In the genomic region with DNA sequence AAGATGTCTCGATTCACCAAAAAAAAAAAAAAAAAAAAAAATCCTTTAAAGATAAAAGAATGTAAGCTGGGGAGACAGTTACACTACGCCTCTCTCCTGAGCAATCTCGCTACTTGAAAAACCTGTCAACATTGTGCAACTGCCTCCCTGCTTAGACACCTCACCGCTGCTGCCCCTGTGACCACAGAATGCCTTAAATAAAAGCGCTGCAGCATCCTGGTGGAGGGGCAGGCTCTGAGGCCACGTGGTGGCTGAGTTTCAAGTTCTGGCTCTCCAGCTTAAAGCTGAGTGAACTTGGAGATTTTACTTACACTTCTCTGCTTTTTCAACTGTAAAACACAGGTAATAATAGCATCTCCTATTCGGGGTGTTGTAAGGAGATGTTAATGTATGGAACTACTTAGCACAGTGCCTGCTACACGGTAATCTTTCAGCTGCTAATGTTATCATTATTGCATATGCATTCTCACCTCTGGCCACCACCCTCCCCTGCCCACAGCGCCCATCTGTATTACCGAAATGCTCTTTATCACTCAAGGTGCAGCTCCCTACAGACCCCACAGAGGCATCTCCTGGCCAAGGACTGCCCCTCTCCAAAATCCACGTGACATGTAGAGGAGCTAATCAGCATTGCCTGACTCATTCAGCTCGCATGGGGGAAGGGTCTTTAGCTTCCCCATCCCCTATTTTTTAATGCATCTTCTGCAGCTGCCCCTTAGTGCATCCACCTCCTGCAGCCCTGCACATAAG, we compare ENCODE assay signal across 1 cellular context.
TF ChIP-seq lines count a peak whose summit lies in the region.

No MANE protein-coding gene starts in this region.

TF ChIP-seq in HepG2, 621 proteins besides CTCF, POLR2A, EP300 and RAD21 (continued from another document and continues in another):
- TF ChIP-seq ZNF280D (CRISPR knock-in tag; IDR thresholded peaks at IDR 0.05) = no peak
- peak; percentile 42; the same call in 1 of the 2 replicates for TF ChIP-seq ZNF335 (CRISPR knock-in tag; IDR thresholded peaks at IDR 0.05)
- TF ChIP-seq THRA (CRISPR knock-in tag; IDR thresholded peaks at IDR 0.05; ENCODE audit: borderline replicate concordance) = peak; percentile 35; the same call in 1 of the 2 replicates
- 0 out of 2 replicates have a peak, but pooled peaks have one; percentile 36 for TF ChIP-seq YEATS4 (CRISPR knock-in tag; IDR thresholded peaks at IDR 0.05; ENCODE audit: borderline replicate concordance)
- TF ChIP-seq TFE3 (CRISPR knock-in tag; IDR thresholded peaks at IDR 0.05) = 0 out of 2 replicates have a peak, but pooled peaks have one; percentile 52
- no peak for TF ChIP-seq ZNF589 (CRISPR knock-in tag; conservative IDR thresholded peaks at IDR 0.05)
- TF ChIP-seq, protein P1, sequence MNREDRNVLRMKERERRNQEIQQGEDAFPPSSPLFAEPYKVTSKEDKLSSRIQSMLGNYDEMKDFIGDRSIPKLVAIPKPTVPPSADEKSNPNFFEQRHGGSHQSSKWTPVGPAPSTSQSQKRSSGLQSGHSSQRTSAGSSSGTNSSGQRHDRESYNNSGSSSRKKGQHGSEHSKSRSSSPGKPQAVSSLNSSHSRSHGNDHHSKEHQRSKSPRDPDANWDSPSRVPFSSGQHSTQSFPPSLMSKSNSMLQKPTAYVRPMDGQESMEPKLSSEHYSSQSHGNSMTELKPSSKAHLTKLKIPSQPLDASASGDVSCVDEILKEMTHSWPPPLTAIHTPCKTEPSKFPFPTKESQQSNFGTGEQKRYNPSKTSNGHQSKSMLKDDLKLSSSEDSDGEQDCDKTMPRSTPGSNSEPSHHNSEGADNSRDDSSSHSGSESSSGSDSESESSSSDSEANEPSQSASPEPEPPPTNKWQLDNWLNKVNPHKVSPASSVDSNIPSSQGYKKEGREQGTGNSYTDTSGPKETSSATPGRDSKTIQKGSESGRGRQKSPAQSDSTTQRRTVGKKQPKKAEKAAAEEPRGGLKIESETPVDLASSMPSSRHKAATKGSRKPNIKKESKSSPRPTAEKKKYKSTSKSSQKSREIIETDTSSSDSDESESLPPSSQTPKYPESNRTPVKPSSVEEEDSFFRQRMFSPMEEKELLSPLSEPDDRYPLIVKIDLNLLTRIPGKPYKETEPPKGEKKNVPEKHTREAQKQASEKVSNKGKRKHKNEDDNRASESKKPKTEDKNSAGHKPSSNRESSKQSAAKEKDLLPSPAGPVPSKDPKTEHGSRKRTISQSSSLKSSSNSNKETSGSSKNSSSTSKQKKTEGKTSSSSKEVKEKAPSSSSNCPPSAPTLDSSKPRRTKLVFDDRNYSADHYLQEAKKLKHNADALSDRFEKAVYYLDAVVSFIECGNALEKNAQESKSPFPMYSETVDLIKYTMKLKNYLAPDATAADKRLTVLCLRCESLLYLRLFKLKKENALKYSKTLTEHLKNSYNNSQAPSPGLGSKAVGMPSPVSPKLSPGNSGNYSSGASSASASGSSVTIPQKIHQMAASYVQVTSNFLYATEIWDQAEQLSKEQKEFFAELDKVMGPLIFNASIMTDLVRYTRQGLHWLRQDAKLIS (CRISPR knock-in tag; IDR thresholded peaks at IDR 0.05) = no peak
- TF ChIP-seq JDP2 (CRISPR knock-in tag; IDR thresholded peaks at IDR 0.05; ENCODE audit: borderline replicate concordance) = no peak
- TF ChIP-seq MYC (CRISPR knock-in tag; IDR thresholded peaks at IDR 0.05; ENCODE audit: borderline replicate concordance) = peak; percentile 88
- no peak for TF ChIP-seq MBD4 (IDR thresholded peaks at IDR 0.05; ENCODE audit: borderline replicate concordance, low read length)
- peak; percentile 94 for TF ChIP-seq CEBPG (CRISPR knock-in tag; IDR thresholded peaks at IDR 0.05)
- TF ChIP-seq MLX (CRISPR knock-in tag; IDR thresholded peaks at IDR 0.05) = 0 out of 2 replicates have a peak, but pooled peaks have one; percentile 22
- no peak for TF ChIP-seq CENPX (CRISPR knock-in tag; IDR thresholded peaks at IDR 0.05)
- peak; percentile 79 for TF ChIP-seq ZNF331 (CRISPR knock-in tag; IDR thresholded peaks at IDR 0.05)
- 0 out of 2 replicates have a peak, but pooled peaks have one; percentile 42 for TF ChIP-seq KAT7 (CRISPR knock-in tag; IDR thresholded peaks at IDR 0.05; ENCODE audit: borderline replicate concordance)
- TF ChIP-seq ZNF687 (CRISPR knock-in tag; IDR thresholded peaks at IDR 0.05) = peak; percentile 59; the same call in 1 of the 2 replicates
- TF ChIP-seq ZNF33B (CRISPR knock-in tag; IDR thresholded peaks at IDR 0.05) = no peak
- TF ChIP-seq ZNF124 (CRISPR knock-in tag; IDR thresholded peaks at IDR 0.05) = no peak
- TF ChIP-seq ISL2 (CRISPR knock-in tag; IDR thresholded peaks at IDR 0.05) = 0 out of 2 replicates have a peak, but pooled peaks have one; percentile 25
- no peak for TF ChIP-seq ZNF562 (CRISPR knock-in tag; IDR thresholded peaks at IDR 0.05; ENCODE audit: borderline replicate concordance)
- no peak for TF ChIP-seq MTF2 (CRISPR knock-in tag; IDR thresholded peaks at IDR 0.05; ENCODE audit: borderline replicate concordance)
- 0 out of 2 replicates have a peak, but pooled peaks have one; percentile 54 for TF ChIP-seq ZNF350 (CRISPR knock-in tag; IDR thresholded peaks at IDR 0.05; ENCODE audit: borderline replicate concordance, low read depth)
- TF ChIP-seq HMG20A (CRISPR knock-in tag; IDR thresholded peaks at IDR 0.05; ENCODE audit: borderline replicate concordance) = peak; percentile 74
- TF ChIP-seq, protein P2, sequence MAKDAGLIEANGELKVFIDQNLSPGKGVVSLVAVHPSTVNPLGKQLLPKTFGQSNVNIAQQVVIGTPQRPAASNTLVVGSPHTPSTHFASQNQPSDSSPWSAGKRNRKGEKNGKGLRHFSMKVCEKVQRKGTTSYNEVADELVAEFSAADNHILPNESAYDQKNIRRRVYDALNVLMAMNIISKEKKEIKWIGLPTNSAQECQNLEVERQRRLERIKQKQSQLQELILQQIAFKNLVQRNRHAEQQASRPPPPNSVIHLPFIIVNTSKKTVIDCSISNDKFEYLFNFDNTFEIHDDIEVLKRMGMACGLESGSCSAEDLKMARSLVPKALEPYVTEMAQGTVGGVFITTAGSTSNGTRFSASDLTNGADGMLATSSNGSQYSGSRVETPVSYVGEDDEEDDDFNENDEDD (CRISPR knock-in tag; IDR thresholded peaks at IDR 0.05; ENCODE audit: borderline replicate concordance) = peak; percentile 49; the same call in 1 of the 2 replicates
- peak; percentile 59 for TF ChIP-seq PATZ1 (CRISPR knock-in tag; IDR thresholded peaks at IDR 0.05)
- TF ChIP-seq NR2F1 (CRISPR knock-in tag; IDR thresholded peaks at IDR 0.05) = no peak
- 0 out of 2 replicates have a peak, but pooled peaks have one; percentile 21 for TF ChIP-seq ZNF281 (CRISPR knock-in tag; IDR thresholded peaks at IDR 0.05; ENCODE audit: borderline replicate concordance)
- TF ChIP-seq CEBPB (IDR thresholded peaks at IDR 0.05; ENCODE audit: borderline replicate concordance, low read depth, low read length) = peak; percentile 94
